ENCODE assay signal across 8 cellular contexts in the genomic region with DNA sequence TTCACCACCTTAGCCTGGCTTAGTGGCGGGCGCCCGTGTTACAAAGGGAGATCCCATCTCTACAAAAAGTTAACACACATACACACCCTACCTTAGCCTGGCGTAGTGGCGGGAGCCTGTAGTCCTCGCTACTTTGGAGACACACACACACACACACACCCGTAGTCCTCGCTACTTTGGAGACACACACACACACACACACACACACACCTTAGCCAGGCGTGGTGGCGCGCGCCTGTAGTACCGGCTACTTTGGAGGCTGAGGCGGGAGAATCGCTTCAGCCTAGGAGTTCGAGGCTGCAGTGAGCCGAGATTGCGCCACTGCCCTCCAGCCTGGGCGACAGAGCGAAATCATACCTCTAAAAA. TPM values are rescaled to one million over a fixed set of nuclear protein-coding genes. Genes with fewer than 3 reads are reported as not detected.
A peak's percentile ranks its signal among the peaks of the same experiment; 100 is the strongest.
DNase-seq lines count a peak whose midpoint lies in the region; TF ChIP-seq lines count a peak whose summit lies in the region.

No MANE protein-coding gene starts in this region.

- intact Hi-C loops in PC-9 (cut with micrococcal nuclease; ENCODE audit: unreplicated experiment) (loop anchor here (2.0 to 10.0 kb wide), 5 partner anchors 29 to 211 kb away; partner anchors contain the start of gene CREM), MCF 10A (cut with micrococcal nuclease) (loop anchor here (1.0 to 5.0 kb wide), 6 partner anchors 52 to 208 kb away; partner anchors contain the start of gene CREM), testis (cut with DNase I; ENCODE audit: low total_unique reads) (no loop called here)

- H3K27ac Mint-ChIP-seq in MCF 10A (ENCODE audit: low read depth, unreplicated experiment), result peak overlapping the region; percentile 93

- peaks cover 57% of the 10 kb centered on the region for H3K4me1 Mint-ChIP-seq in MCF 10A (ENCODE audit: insufficient read depth, unreplicated experiment)

- peak overlapping the region; percentile 92 for H3K4me2 ChIP-seq in GM23248 (ENCODE audit: unreplicated experiment)
- H3K4me2 ChIP-seq in PC-9, result peak overlapping the region; percentile 84

- peaks cover 22% of the 10 kb centered on the region for H3F3A ChIP-seq in GM23248 (ENCODE audit: insufficient read depth)
- H3F3A ChIP-seq in PC-9 (ENCODE audit: insufficient read depth, low read depth), result peaks cover 23% of the 10 kb centered on the region

- DNase-seq in COLO668 (lab: John Stamatoyannopoulos, UW; ENCODE audit: unreplicated experiment) (peak; percentile 28), GM23248 (peak; percentile 30), PC-9 (no peak), MCF 10A (ENCODE audit: unreplicated experiment) (no peak), testis (peak; percentile 22), SW480 (ENCODE audit: low spot score) (no peak), activated gamma-delta T cell treated with Interleukin-2 at 50 U/mL for 16 hours (no peak)

- 2 to 4% methylated on average over 16 to 20 of the region's 20 CpGs for WGBS in GM23248 (ENCODE audit: low coverage in 1 of 2, low lambda C conversion rate in 2 of 2, missing lambda C conversion rate in 2 of 2), 2 experiments
- WGBS in liver, result 3% methylated on average over 20 of the region's 20 CpGs
- 2 to 3% methylated on average over 20 of the region's 20 CpGs for WGBS in testis, 2 donors

- no peaks in the 10 kb centered on the region for H3K27me3 Mint-ChIP-seq in MCF 10A (ENCODE audit: insufficient read depth, unreplicated experiment)

- H2AFZ ChIP-seq in GM23248 (peak overlapping the region; percentile 85), PC-9 (peak overlapping the region; percentile 85)

- H3K4me1 ChIP-seq in GM23248 (ENCODE audit: insufficient read depth) (peaks cover 38% of the 10 kb centered on the region), PC-9 (replicated peaks; ENCODE audit: insufficient read depth) (peaks cover 47% of the 10 kb centered on the region), liver (ENCODE audit: control insufficient read depth in 4 of 4, insufficient read depth in 4 of 4, low read length in 3 of 4) (peaks cover 4 to 32% (median 28%) of the 10 kb centered on the region in 4 donors), testis (peaks cover 38% of the 10 kb centered on the region)

- CTCF ChIA-PET in PC-9 (lab: Charles Lee), result no interaction called here
- CTCF ChIA-PET in MCF 10A (lab: Yijun Ruan, JAX), result interaction anchor here (2.4 kb wide), 1 partner anchor 211 kb away, joined by 6 read pairs; no protein-coding TSS in a partner anchor

- H3K36me3 ChIP-seq in GM23248 (ENCODE audit: low read depth), result no peaks in the 10 kb centered on the region
- peaks cover 5% of the 10 kb centered on the region; the same call in 1 of the 2 replicates for H3K36me3 ChIP-seq in PC-9 (ENCODE audit: low read depth)
- H3K36me3 ChIP-seq in liver (ENCODE audit: control insufficient read depth in 4 of 4, insufficient read depth in 3 of 4, low read depth in 1 of 4, low read length in 3 of 4), result no peaks in the 10 kb centered on the region
- H3K36me3 ChIP-seq in testis (ENCODE audit: low read depth, missing control alignments), result no peaks in the 10 kb centered on the region

- peak overlapping the region; percentile 89 for H3K4me3 Mint-ChIP-seq in MCF 10A (ENCODE audit: unreplicated experiment)

- H4K20me1 ChIP-seq in GM23248 (ENCODE audit: insufficient read depth), result peaks cover 6% of the 10 kb centered on the region; the same call in 1 of the 2 replicates
- H4K20me1 ChIP-seq in PC-9 (ENCODE audit: insufficient read depth), result peaks cover 6% of the 10 kb centered on the region

- H3K4me3 ChIP-seq in GM23248 (peak overlapping the region; percentile 87), PC-9 (peak overlapping the region; percentile 73), liver (ENCODE audit: low read depth in 1 of 3, low read length in 3 of 3) (peak overlapping the region; percentile 64 to 99 (median 92)), testis (peak overlapping the region; percentile 96 to 97)

- TF ChIP-seq POLR2A in testis (IDR thresholded peaks at IDR 0.05), result no peak

- H3K9ac ChIP-seq in GM23248 (peak overlapping the region; percentile 88), liver (ENCODE audit: low read depth in 1 of 2, low read length in 2 of 2) (peak overlapping the region; percentile 12 to 52)

- H3K79me2 ChIP-seq in GM23248 (ENCODE audit: insufficient read depth) (peaks cover 86% of the 10 kb centered on the region), PC-9 (ENCODE audit: low read depth) (peaks cover 83% of the 10 kb centered on the region)

- in situ Hi-C loops in GM23248 (cut with MboI), result no loop called here

- H3K36me3 Mint-ChIP-seq in MCF 10A (ENCODE audit: insufficient read depth, unreplicated experiment), result peaks cover 24% of the 10 kb centered on the region

- TF ChIP-seq CTCF in PC-9 (conservative IDR thresholded peaks at IDR 0.05) (no peak), MCF 10A (IDR thresholded peaks at IDR 0.05; ENCODE audit: unreplicated experiment) (no peak), liver (IDR thresholded peaks at IDR 0.05; ENCODE audit: low read depth, low read length, missing input control) (no peak), testis (IDR thresholded peaks at IDR 0.05) (no peak)

- H3K9me3 ChIP-seq in GM23248 (ENCODE audit: low read depth) (no peaks in the 10 kb centered on the region), PC-9 (ENCODE audit: insufficient read depth, low read depth) (no peaks in the 10 kb centered on the region), liver (ENCODE audit: control insufficient read depth in 4 of 4, low read length in 3 of 4) (no peaks in the 10 kb centered on the region), testis (no peaks in the 10 kb centered on the region)

- no peak for TF ChIP-seq RAD21 in liver (IDR thresholded peaks at IDR 0.05)

- H3K9me3 Mint-ChIP-seq in MCF 10A (ENCODE audit: unreplicated experiment), result no peaks in the 10 kb centered on the region

- H3K27me3 ChIP-seq in GM23248 (replicated peaks; ENCODE audit: insufficient read depth), result no peaks in the 10 kb centered on the region
- H3K27me3 ChIP-seq in PC-9 (ENCODE audit: insufficient read depth, low read depth), result no peaks in the 10 kb centered on the region
- H3K27me3 ChIP-seq in liver (ENCODE audit: control insufficient read depth in 4 of 4, insufficient read depth in 4 of 4, low read length in 3 of 4), result no peaks in the 10 kb centered on the region
- H3K27me3 ChIP-seq in testis, result no peaks in the 10 kb centered on the region

- BruUV-seq in PC-9 (replicated peaks; lab: Mats Ljungman, UMichigan) (no TSS peak), MCF 10A (replicated peaks; lab: Mats Ljungman, UMichigan) (no TSS peak)

- H3K27ac ChIP-seq in GM23248 (peak overlapping the region; percentile 56), PC-9 (peak overlapping the region; percentile 39), liver (ENCODE audit: low read depth in 1 of 2, low read length in 2 of 2) (peak overlapping the region; percentile 74 to 79), testis (peak overlapping the region; percentile 77 to 88)

- H3K9me2 ChIP-seq in GM23248 (ENCODE audit: insufficient read depth) (no peaks in the 10 kb centered on the region), PC-9 (ENCODE audit: insufficient read depth) (no peaks in the 10 kb centered on the region)

- POLR2A ChIA-PET in PC-9 (lab: Charles Lee; ENCODE audit: unreplicated experiment), result no interaction called here
- POLR2A ChIA-PET in MCF 10A (lab: Yijun Ruan, JAX), result interaction anchor here (0.7 to 3.5 kb wide), 7 partner anchors 29 to 846 kb away, joined by 3 to 20 read pairs (median 6); no protein-coding TSS in a partner anchor

TF ChIP-seq in liver, 16 proteins besides CTCF, POLR2A, EP300 and RAD21:
- TF ChIP-seq YY1 (IDR thresholded peaks at IDR 0.05) (no peak), TAF1 (conservative IDR thresholded peaks at IDR 0.05) (no peak), HNF4G (IDR thresholded peaks at IDR 0.05) (no peak), SP1 (IDR thresholded peaks at IDR 0.05) (no peak), FOXA2 (IDR thresholded peaks at IDR 0.05) (no peak), NR2F2 (IDR thresholded peaks at IDR 0.05) (no peak), GABPA (IDR thresholded peaks at IDR 0.05 in 1 of 2, conservative IDR thresholded peaks at IDR 0.05 in 1 of 2) (no peak), RXRA (IDR thresholded peaks at IDR 0.05) (no peak), FOXA1 (IDR thresholded peaks at IDR 0.05) (no peak)
- TF ChIP-seq, protein P1, sequence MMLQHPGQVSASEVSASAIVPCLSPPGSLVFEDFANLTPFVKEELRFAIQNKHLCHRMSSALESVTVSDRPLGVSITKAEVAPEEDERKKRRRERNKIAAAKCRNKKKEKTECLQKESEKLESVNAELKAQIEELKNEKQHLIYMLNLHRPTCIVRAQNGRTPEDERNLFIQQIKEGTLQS (IDR thresholded peaks at IDR 0.05), result no peak
- TF ChIP-seq, protein P2, sequence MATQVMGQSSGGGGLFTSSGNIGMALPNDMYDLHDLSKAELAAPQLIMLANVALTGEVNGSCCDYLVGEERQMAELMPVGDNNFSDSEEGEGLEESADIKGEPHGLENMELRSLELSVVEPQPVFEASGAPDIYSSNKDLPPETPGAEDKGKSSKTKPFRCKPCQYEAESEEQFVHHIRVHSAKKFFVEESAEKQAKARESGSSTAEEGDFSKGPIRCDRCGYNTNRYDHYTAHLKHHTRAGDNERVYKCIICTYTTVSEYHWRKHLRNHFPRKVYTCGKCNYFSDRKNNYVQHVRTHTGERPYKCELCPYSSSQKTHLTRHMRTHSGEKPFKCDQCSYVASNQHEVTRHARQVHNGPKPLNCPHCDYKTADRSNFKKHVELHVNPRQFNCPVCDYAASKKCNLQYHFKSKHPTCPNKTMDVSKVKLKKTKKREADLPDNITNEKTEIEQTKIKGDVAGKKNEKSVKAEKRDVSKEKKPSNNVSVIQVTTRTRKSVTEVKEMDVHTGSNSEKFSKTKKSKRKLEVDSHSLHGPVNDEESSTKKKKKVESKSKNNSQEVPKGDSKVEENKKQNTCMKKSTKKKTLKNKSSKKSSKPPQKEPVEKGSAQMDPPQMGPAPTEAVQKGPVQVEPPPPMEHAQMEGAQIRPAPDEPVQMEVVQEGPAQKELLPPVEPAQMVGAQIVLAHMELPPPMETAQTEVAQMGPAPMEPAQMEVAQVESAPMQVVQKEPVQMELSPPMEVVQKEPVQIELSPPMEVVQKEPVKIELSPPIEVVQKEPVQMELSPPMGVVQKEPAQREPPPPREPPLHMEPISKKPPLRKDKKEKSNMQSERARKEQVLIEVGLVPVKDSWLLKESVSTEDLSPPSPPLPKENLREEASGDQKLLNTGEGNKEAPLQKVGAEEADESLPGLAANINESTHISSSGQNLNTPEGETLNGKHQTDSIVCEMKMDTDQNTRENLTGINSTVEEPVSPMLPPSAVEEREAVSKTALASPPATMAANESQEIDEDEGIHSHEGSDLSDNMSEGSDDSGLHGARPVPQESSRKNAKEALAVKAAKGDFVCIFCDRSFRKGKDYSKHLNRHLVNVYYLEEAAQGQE (IDR thresholded peaks at IDR 0.05), result no peak

RNA-seq across cellular contexts. Expression of gene CCNY, which starts 0.6 kb away (rescaled TPM):
- 57.8 and 70.4 TPM in 2 replicates for total RNA-seq in GM23248 (2014; rRNA removed; shearing (Covaris generic))
- polyA plus RNA-seq in GM23248 (2016; fragmentation: Nextera tagmentation; extraction: Ambion mirVana) (12.3 and 12.8 TPM in 2 replicates), liver (10 to 100 TPM; 17.6 to 22.0 TPM), testis (ENCODE audit: insufficient read depth, low read depth, low replicate concordance) (380 TPM)
- total RNA-seq in PC-9 (2021) (54.9 and 69.5 TPM in 2 replicates), MCF 10A (2022) (68.9 and 79.7 TPM in 2 replicates), liver (10 to 100 TPM; 21.5 to 38.4 TPM), testis (100 to 1,000 TPM; 103 to 132 TPM)

Comparison
In these comparisons a context has a peak if more than half of its experiments do, and no peak if none do; other contexts are left out.
1. DNase-seq: peak in COLO668 (single experiment), GM23248 (single experiment) and testis (single experiment); none in PC-9 (0 of 2), MCF 10A (single experiment), SW480 (single experiment) and activated gamma-delta T cell treated with Interleukin-2 at 50 U/mL for 16 hours (single experiment).
2. Peak in every context shown above with its lines, with median percentiles within 50 percentile points of each other: H3K27ac ChIP-seq and H3K4me3 ChIP-seq.